In genomic region chr2:230176996-230177395, GRCh38 we compare ENCODE assay signal across 16 cellular contexts. TPM values are rescaled to one million over a fixed set of nuclear protein-coding genes. Genes with fewer than 3 reads are reported as not detected.
DNase-seq lines count a peak whose midpoint lies in the region; ATAC-seq and TF ChIP-seq lines count a peak whose summit lies in the region.
"Had no signal": no experiment of that assay in that cellular context is flagged by ENCODE, and none has a peak within 500 bp of the region (broad histone marks: within the 10 kb centered on the region; RNA-seq: fewer than 3 reads in every experiment).

No MANE protein-coding gene starts in this region.

- no peak for ATAC-seq in activated CD8-positive, alpha-beta T cell treated with anti-CD3 and anti-CD28 coated beads for 36 hours

- POLR2A ChIA-PET in activated CD8-positive, alpha-beta T cell treated with anti-CD3 and anti-CD28 coated beads for 36 hours (lab: Charles Lee): no interaction called here

- H3K27me3 Mint-ChIP-seq in activated naive CD4-positive, alpha-beta T cell treated with anti-CD3 and anti-CD28 coated beads, Interleukin-2, amount 50 U/mL, for 24 hours: no peaks in the 10 kb centered on the region
- H3K27me3 Mint-ChIP-seq in activated CD8-positive, alpha-beta T cell treated with anti-CD3 and anti-CD28 coated beads for 36 hours: no peaks in the 10 kb centered on the region
- H3K27me3 Mint-ChIP-seq: CD4-positive, CD25-positive, alpha-beta regulatory T cell had no signal

- H3K4me3 Mint-ChIP-seq in activated naive CD4-positive, alpha-beta T cell treated with anti-CD3 and anti-CD28 coated beads, Interleukin-2, amount 50 U/mL, for 24 hours: no peak overlapping the region
- no peak overlapping the region for H3K4me3 Mint-ChIP-seq in activated CD8-positive, alpha-beta T cell treated with anti-CD3 and anti-CD28 coated beads for 36 hours

- no peak for DNase-seq in activated naive CD4-positive, alpha-beta T cell (lab: John Stamatoyannopoulos, UW)
- no peak for DNase-seq in activated CD8-positive, alpha-beta T cell treated with anti-CD3 and anti-CD28 coated beads for 36 hours
- DNase-seq in islet precursor cell: peak; percentile 35
- no peak for DNase-seq in NCI-H524 (lab: John Stamatoyannopoulos, UW)
- DNase-seq in SW480 (ENCODE audit: low spot score): no peak
- no peak for DNase-seq in NCI-H187 treated with DMSO at 0.1 percent for 48 hours (lab: John Stamatoyannopoulos, UW)
- DNase-seq: BE2C; CD4-positive, CD25-positive, alpha-beta regulatory T cell; DMS79 treated with DMSO at 0.1 percent for 48 hours; GM23248; NCI-H1417 treated with DMSO at 0.1 percent for 48 hours; NCI-H1930; NCI-H226; NCI-H524 treated with DMSO at 0.1 percent for 48 hours; PC-9 had no signal

- H3K27ac Mint-ChIP-seq in activated naive CD4-positive, alpha-beta T cell treated with anti-CD3 and anti-CD28 coated beads, Interleukin-2, amount 50 U/mL, for 24 hours: peak overlapping the region; percentile 83
- peak overlapping the region; percentile 9 for H3K27ac Mint-ChIP-seq in activated CD8-positive, alpha-beta T cell treated with anti-CD3 and anti-CD28 coated beads for 36 hours

- intact Hi-C loops in activated CD8-positive, alpha-beta T cell treated with anti-CD3 and anti-CD28 coated beads for 36 hours (cut with micrococcal nuclease): no loop called here

- H3K36me3 Mint-ChIP-seq in activated naive CD4-positive, alpha-beta T cell treated with anti-CD3 and anti-CD28 coated beads, Interleukin-2, amount 50 U/mL, for 24 hours: peaks cover 30% of the 10 kb centered on the region
- H3K36me3 Mint-ChIP-seq in activated CD8-positive, alpha-beta T cell treated with anti-CD3 and anti-CD28 coated beads for 36 hours (ENCODE audit: low read depth): peaks cover 47% of the 10 kb centered on the region

- no peaks in the 10 kb centered on the region for H3K4me1 Mint-ChIP-seq in activated naive CD4-positive, alpha-beta T cell treated with anti-CD3 and anti-CD28 coated beads, Interleukin-2, amount 50 U/mL, for 24 hours
- H3K4me1 Mint-ChIP-seq in activated CD8-positive, alpha-beta T cell treated with anti-CD3 and anti-CD28 coated beads for 36 hours (ENCODE audit: low read depth): no peaks in the 10 kb centered on the region

- CTCF ChIA-PET in activated CD8-positive, alpha-beta T cell treated with anti-CD3 and anti-CD28 coated beads for 36 hours (lab: Charles Lee): interaction anchor here (1.0 to 1.6 kb wide), 3 partner anchors 9 to 22 kb away, joined by 3 read pairs; no protein-coding TSS in a partner anchor

- no peak for TF ChIP-seq CTCF in activated CD8-positive, alpha-beta T cell treated with anti-CD3 and anti-CD28 coated beads for 36 hours (IDR thresholded peaks at IDR 0.05)

- no peaks in the 10 kb centered on the region for H3K9me3 Mint-ChIP-seq in activated naive CD4-positive, alpha-beta T cell treated with anti-CD3 and anti-CD28 coated beads, Interleukin-2, amount 50 U/mL, for 24 hours
- no peaks in the 10 kb centered on the region for H3K9me3 Mint-ChIP-seq in activated CD8-positive, alpha-beta T cell treated with anti-CD3 and anti-CD28 coated beads for 36 hours

RNA-seq across cellular contexts. Expression of gene SP110, which starts 42.8 kb away (rescaled TPM):
- 10 to 100 TPM; 67.0 to 69.4 TPM for total RNA-seq in activated CD8-positive, alpha-beta T cell treated with anti-CD3 and anti-CD28 coated beads for 36 hours

RNA-seq across cellular contexts. Expression of gene SP140, which starts 48.5 kb away (rescaled TPM):
- 10 to 100 TPM; 78.1 to 78.3 TPM for total RNA-seq in activated CD8-positive, alpha-beta T cell treated with anti-CD3 and anti-CD28 coated beads for 36 hours
- total RNA-seq: GM23248 had no signal
